8 cellular contexts compared by ENCODE assay signal in genomic region chrX:118179718-118180117, GRCh38.
"Had no signal": no experiment of that assay in that cellular context is flagged by ENCODE, and none has a peak within 500 bp of the region (broad histone marks: within the 10 kb centered on the region; RNA-seq: fewer than 3 reads in every experiment).

No MANE protein-coding gene starts in this region.

- H3K4me3 Mint-ChIP-seq: HFFc6, IgD-negative memory B cell had no signal

- H2AFZ ChIP-seq: GM23248 had no signal

- DNase-seq: GM23248, HFFc6, KG1 had no signal

- FAIRE-seq: HepG2 had no signal

- H3K27me3 Mint-ChIP-seq: IgD-negative memory B cell had no signal

- ATAC-seq: HCT116, HepG2 had no signal

- H3K9ac ChIP-seq: GM23248 had no signal

- H3K36me3 Mint-ChIP-seq: IgD-negative memory B cell had no signal

- H3K27ac Mint-ChIP-seq: HFFc6, IgD-negative memory B cell had no signal

- H3K4me1 Mint-ChIP-seq: IgD-negative memory B cell had no signal

- H3K9me3 Mint-ChIP-seq: HFFc6 had no signal

- H3K36me3 ChIP-seq: HAP-1 had no signal

- H3K4me3 ChIP-seq: GM23248, HAP-1 had no signal

- H3K27ac ChIP-seq: GM23248, HL-60 had no signal
